ENCODE assay signal across 1 cellular context in genomic region chr6:46217671-46218131, GRCh38.
TF ChIP-seq lines count a peak whose summit lies in the region.

No MANE protein-coding gene starts in this region.

TF ChIP-seq in GM12878, 131 proteins besides CTCF, POLR2A, EP300 and RAD21 (continued from another document and continues in another):
- TF ChIP-seq ZNF274 (IDR thresholded peaks at IDR 0.05; ENCODE audit: insufficient read depth, insufficient read length) (no peak), DPF2 (IDR thresholded peaks at IDR 0.05) (peak; percentile 85), ZBED1 (IDR thresholded peaks at IDR 0.05; ENCODE audit: borderline replicate concordance) (0 out of 2 replicates have a peak, but pooled peaks have one; percentile 38), ZNF24 (IDR thresholded peaks at IDR 0.05) (peak; percentile 57; the same call in 1 of the 2 replicates), NR2C1 (IDR thresholded peaks at IDR 0.05) (no peak), NBN (IDR thresholded peaks at IDR 0.05) (0 out of 2 replicates have a peak, but pooled peaks have one; percentile 29), SMAD1 (IDR thresholded peaks at IDR 0.05; ENCODE audit: low read depth, partially characterized antibody) (no peak), ATF7 (IDR thresholded peaks at IDR 0.05; ENCODE audit: low read depth) (peak; percentile 63; the same call in 1 of the 2 replicates), SREBF1 (IDR thresholded peaks at IDR 0.05; ENCODE audit: low read length) (no peak), SPI1 (IDR thresholded peaks at IDR 0.05; ENCODE audit: borderline replicate concordance, insufficient read depth, low read depth, low read length) (peak; percentile 93), SMC3 (IDR thresholded peaks at IDR 0.05; ENCODE audit: borderline replicate concordance, low read length) (no peak), PAX8 (IDR thresholded peaks at IDR 0.05) (no peak), ZNF217 (IDR thresholded peaks at IDR 0.05) (0 out of 2 replicates have a peak, but pooled peaks have one; percentile 55), NRF1 (conservative IDR thresholded peaks at IDR 0.05; ENCODE audit: low read depth, low read length) (no peak), CHD4 (IDR thresholded peaks at IDR 0.05) (no peak), ZBTB40 (IDR thresholded peaks at IDR 0.05; ENCODE audit: borderline replicate concordance) (no peak), GABPA (IDR thresholded peaks at IDR 0.05; ENCODE audit: low read depth) (no peak), BCL11A (IDR thresholded peaks at IDR 0.05; ENCODE audit: low read depth, low read length) (peak; percentile 74), POU2F2 (IDR thresholded peaks at IDR 0.05; ENCODE audit: borderline replicate concordance, low read depth, low read length) (peak; percentile 86), SP1 (IDR thresholded peaks at IDR 0.05; ENCODE audit: low read depth, low read length) (peak; percentile 22), IKZF2 (IDR thresholded peaks at IDR 0.05) (peak; percentile 72 to 85), CHD1 (IDR thresholded peaks at IDR 0.05; ENCODE audit: low read depth, low read length) (no peak), SRF (IDR thresholded peaks at IDR 0.05; ENCODE audit: low read depth in 2 of 2, low read length in 2 of 2) (no peak), ZBTB4 (CRISPR knock-in tag; IDR thresholded peaks at IDR 0.05) (no peak), KLF5 (IDR thresholded peaks at IDR 0.05; ENCODE audit: partially characterized antibody) (peak; percentile 26), EED (IDR thresholded peaks at IDR 0.05; ENCODE audit: low read depth) (peak; percentile 67), RUNX3 (IDR thresholded peaks at IDR 0.05; ENCODE audit: low read length) (peak; percentile 95), NFIC (IDR thresholded peaks at IDR 0.05; ENCODE audit: low read depth, low read length) (peak; percentile 86), CEBPB (IDR thresholded peaks at IDR 0.05; ENCODE audit: borderline replicate concordance in 1 of 2, low read depth in 2 of 2, low read length in 2 of 2) (no peak), ZNF622 (IDR thresholded peaks at IDR 0.05) (no peak), NFXL1 (IDR thresholded peaks at IDR 0.05; ENCODE audit: borderline replicate concordance) (no peak), IRF4 (IDR thresholded peaks at IDR 0.05; ENCODE audit: low read depth, low read length) (peak; percentile 78; the same call in 1 of the 2 replicates), SKIL (IDR thresholded peaks at IDR 0.05; ENCODE audit: low read depth, poor library complexity, severe bottlenecking) (no peak), SMAD5 (IDR thresholded peaks at IDR 0.05; ENCODE audit: low read depth) (no peak), BMI1 (IDR thresholded peaks at IDR 0.05; ENCODE audit: borderline replicate concordance) (peak; percentile 56; the same call in 1 of the 2 replicates), MEF2A (IDR thresholded peaks at IDR 0.05; ENCODE audit: insufficient read depth, low read depth, low read length) (0 out of 2 replicates have a peak, but pooled peaks have one; percentile 30), TCF12 (IDR thresholded peaks at IDR 0.05; ENCODE audit: low read depth, low read length) (0 out of 2 replicates have a peak, but pooled peaks have one; percentile 31), EZH2 (IDR thresholded peaks at IDR 0.05; ENCODE audit: borderline replicate concordance, control insufficient read depth, low read depth, low read length) (no peak), ZNF384 (IDR thresholded peaks at IDR 0.05; ENCODE audit: borderline replicate concordance, low read depth, low read length) (no peak), CREB1 (IDR thresholded peaks at IDR 0.05; ENCODE audit: low read depth) (0 out of 2 replicates have a peak, but pooled peaks have one; percentile 29), FOXM1 (IDR thresholded peaks at IDR 0.05; ENCODE audit: low read depth, low read length) (peak; percentile 67), CREM (IDR thresholded peaks at IDR 0.05; ENCODE audit: low read depth) (peak; percentile 76), IKZF1 (conservative IDR thresholded peaks at IDR 0.05) (peak; percentile 81), ATF2 (IDR thresholded peaks at IDR 0.05; ENCODE audit: low read length) (peak; percentile 83), PML (IDR thresholded peaks at IDR 0.05; ENCODE audit: low read length) (no peak), ETV6 (conservative IDR thresholded peaks at IDR 0.05 in 1 of 2, IDR thresholded peaks at IDR 0.05 in 1 of 2; ENCODE audit: borderline replicate concordance in 1 of 2, low read depth in 1 of 2) (peak in 1 of 2 experiments; percentile 84; a peak in 2 of 4 replicates)
- TF ChIP-seq, protein P1, sequence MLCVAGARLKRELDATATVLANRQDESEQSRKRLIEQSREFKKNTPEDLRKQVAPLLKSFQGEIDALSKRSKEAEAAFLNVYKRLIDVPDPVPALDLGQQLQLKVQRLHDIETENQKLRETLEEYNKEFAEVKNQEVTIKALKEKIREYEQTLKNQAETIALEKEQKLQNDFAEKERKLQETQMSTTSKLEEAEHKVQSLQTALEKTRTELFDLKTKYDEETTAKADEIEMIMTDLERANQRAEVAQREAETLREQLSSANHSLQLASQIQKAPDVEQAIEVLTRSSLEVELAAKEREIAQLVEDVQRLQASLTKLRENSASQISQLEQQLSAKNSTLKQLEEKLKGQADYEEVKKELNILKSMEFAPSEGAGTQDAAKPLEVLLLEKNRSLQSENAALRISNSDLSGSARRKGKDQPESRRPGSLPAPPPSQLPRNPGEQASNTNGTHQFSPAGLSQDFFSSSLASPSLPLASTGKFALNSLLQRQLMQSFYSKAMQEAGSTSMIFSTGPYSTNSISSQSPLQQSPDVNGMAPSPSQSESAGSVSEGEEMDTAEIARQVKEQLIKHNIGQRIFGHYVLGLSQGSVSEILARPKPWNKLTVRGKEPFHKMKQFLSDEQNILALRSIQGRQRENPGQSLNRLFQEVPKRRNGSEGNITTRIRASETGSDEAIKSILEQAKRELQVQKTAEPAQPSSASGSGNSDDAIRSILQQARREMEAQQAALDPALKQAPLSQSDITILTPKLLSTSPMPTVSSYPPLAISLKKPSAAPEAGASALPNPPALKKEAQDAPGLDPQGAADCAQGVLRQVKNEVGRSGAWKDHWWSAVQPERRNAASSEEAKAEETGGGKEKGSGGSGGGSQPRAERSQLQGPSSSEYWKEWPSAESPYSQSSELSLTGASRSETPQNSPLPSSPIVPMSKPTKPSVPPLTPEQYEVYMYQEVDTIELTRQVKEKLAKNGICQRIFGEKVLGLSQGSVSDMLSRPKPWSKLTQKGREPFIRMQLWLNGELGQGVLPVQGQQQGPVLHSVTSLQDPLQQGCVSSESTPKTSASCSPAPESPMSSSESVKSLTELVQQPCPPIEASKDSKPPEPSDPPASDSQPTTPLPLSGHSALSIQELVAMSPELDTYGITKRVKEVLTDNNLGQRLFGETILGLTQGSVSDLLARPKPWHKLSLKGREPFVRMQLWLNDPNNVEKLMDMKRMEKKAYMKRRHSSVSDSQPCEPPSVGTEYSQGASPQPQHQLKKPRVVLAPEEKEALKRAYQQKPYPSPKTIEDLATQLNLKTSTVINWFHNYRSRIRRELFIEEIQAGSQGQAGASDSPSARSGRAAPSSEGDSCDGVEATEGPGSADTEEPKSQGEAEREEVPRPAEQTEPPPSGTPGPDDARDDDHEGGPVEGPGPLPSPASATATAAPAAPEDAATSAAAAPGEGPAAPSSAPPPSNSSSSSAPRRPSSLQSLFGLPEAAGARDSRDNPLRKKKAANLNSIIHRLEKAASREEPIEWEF (IDR thresholded peaks at IDR 0.05; ENCODE audit: insufficient replicate concordance, low read depth, low read length), result no peak
- TF ChIP-seq, protein P2, sequence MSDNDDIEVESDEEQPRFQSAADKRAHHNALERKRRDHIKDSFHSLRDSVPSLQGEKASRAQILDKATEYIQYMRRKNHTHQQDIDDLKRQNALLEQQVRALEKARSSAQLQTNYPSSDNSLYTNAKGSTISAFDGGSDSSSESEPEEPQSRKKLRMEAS (IDR thresholded peaks at IDR 0.05; ENCODE audit: low read depth, low read length), result no peak
